Comparison of ENCODE assay signal across 1 cellular context in the genomic region with DNA sequence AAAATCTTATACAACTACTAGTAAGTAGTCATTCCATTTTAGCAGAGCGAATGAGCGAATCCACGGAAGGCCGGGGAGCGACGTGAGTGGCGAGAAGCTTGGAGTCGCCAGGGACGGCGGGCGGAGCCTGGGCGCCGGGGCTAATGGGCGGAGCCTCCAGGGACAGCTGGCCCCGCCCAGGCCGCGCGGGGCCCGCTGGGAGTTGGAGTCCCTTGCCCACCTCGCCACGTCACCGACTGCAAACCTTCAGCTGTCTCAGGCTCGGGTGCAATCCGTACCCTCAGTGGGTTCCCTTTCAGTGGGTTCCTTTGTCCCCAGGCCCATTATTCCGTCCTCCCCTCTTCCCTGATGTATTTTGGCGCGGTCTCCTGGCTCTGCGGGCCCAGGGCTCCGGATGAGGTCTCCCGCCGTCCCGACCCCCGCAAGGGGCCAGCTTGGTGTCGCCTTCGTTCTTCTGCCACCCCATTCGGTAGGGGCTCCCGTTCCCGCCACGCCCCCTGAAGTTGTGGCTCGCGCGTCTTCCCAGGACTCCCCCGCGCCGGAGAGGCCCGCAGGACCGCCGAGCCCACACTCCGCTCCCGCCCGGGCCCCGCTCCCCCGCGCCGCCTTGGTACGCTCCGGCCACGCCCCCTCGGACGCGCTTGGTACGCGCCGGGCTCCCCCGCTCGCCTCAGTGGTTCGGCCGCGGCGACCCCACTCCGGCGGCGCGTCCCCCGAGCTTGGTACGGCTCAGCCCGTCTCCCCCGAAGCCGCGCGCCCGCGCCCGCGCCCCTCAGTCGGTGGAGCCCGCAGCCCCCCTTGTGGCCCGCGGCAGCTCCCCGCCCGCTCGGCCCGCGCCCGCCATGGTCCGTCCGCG.
A peak's percentile ranks its signal among the peaks of the same experiment; 100 is the strongest.
TF ChIP-seq lines count a peak whose summit lies in the region.

A gene (plus strand): TSS at position 673 of the 856 bp plus-strand sequence.

TF ChIP-seq in HepG2, 621 proteins besides CTCF, POLR2A, EP300 and RAD21 (continued from another document and continues in another):
- TF ChIP-seq, protein P1, sequence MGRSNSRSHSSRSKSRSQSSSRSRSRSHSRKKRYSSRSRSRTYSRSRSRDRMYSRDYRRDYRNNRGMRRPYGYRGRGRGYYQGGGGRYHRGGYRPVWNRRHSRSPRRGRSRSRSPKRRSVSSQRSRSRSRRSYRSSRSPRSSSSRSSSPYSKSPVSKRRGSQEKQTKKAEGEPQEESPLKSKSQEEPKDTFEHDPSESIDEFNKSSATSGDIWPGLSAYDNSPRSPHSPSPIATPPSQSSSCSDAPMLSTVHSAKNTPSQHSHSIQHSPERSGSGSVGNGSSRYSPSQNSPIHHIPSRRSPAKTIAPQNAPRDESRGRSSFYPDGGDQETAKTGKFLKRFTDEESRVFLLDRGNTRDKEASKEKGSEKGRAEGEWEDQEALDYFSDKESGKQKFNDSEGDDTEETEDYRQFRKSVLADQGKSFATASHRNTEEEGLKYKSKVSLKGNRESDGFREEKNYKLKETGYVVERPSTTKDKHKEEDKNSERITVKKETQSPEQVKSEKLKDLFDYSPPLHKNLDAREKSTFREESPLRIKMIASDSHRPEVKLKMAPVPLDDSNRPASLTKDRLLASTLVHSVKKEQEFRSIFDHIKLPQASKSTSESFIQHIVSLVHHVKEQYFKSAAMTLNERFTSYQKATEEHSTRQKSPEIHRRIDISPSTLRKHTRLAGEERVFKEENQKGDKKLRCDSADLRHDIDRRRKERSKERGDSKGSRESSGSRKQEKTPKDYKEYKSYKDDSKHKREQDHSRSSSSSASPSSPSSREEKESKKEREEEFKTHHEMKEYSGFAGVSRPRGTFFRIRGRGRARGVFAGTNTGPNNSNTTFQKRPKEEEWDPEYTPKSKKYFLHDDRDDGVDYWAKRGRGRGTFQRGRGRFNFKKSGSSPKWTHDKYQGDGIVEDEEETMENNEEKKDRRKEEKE (IDR thresholded peaks at IDR 0.05): no peak
- TF ChIP-seq, protein P2, sequence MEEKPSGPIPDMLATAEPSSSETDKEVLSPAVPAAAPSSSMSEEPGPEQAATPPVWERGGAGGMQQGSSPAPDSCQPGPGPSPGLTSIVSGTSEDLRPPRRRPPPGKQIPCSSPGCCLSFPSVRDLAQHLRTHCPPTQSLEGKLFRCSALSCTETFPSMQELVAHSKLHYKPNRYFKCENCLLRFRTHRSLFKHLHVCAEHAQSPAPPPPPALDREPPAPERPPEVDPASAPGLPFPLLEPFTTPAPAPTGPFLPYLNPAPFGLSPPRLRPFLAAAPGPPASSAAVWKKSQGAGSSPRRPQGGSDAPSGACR (CRISPR knock-in tag; IDR thresholded peaks at IDR 0.05): no peak
- no peak for TF ChIP-seq CCAR2 (optimal IDR thresholded peaks at IDR 0.05; ENCODE audit: low read depth, low read length)
- peak; percentile 80 for TF ChIP-seq CREM (IDR thresholded peaks at IDR 0.05)
- peak; percentile 63; the same call in 1 of the 2 replicates for TF ChIP-seq CREM (CRISPR knock-in tag; IDR thresholded peaks at IDR 0.05)
- peak; percentile 74 for TF ChIP-seq ZNF331 (CRISPR knock-in tag; IDR thresholded peaks at IDR 0.05)
- TF ChIP-seq SPEN (CRISPR knock-in tag; IDR thresholded peaks at IDR 0.05; ENCODE audit: low read depth): peak; percentile 88
- TF ChIP-seq CC2D1A (CRISPR knock-in tag; IDR thresholded peaks at IDR 0.05): no peak
- TF ChIP-seq, protein P3, sequence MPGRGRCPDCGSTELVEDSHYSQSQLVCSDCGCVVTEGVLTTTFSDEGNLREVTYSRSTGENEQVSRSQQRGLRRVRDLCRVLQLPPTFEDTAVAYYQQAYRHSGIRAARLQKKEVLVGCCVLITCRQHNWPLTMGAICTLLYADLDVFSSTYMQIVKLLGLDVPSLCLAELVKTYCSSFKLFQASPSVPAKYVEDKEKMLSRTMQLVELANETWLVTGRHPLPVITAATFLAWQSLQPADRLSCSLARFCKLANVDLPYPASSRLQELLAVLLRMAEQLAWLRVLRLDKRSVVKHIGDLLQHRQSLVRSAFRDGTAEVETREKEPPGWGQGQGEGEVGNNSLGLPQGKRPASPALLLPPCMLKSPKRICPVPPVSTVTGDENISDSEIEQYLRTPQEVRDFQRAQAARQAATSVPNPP (CRISPR knock-in tag; IDR thresholded peaks at IDR 0.05): no peak
- no peak for TF ChIP-seq ZNF577 (CRISPR knock-in tag; IDR thresholded peaks at IDR 0.05; ENCODE audit: borderline replicate concordance, low read depth)
- TF ChIP-seq JUN (CRISPR knock-in tag; IDR thresholded peaks at IDR 0.05): no peak
- TF ChIP-seq ZSCAN21 (CRISPR knock-in tag; IDR thresholded peaks at IDR 0.05; ENCODE audit: borderline replicate concordance): peak; percentile 92; the same call in 1 of the 2 replicates
- TF ChIP-seq, protein P4, sequence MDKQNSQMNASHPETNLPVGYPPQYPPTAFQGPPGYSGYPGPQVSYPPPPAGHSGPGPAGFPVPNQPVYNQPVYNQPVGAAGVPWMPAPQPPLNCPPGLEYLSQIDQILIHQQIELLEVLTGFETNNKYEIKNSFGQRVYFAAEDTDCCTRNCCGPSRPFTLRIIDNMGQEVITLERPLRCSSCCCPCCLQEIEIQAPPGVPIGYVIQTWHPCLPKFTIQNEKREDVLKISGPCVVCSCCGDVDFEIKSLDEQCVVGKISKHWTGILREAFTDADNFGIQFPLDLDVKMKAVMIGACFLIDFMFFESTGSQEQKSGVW (CRISPR knock-in tag; IDR thresholded peaks at IDR 0.05; ENCODE audit: borderline replicate concordance): no peak
- 0 out of 2 replicates have a peak, but pooled peaks have one; percentile 52 for TF ChIP-seq ZNF589 (CRISPR knock-in tag; conservative IDR thresholded peaks at IDR 0.05)
- TF ChIP-seq, protein P5, sequence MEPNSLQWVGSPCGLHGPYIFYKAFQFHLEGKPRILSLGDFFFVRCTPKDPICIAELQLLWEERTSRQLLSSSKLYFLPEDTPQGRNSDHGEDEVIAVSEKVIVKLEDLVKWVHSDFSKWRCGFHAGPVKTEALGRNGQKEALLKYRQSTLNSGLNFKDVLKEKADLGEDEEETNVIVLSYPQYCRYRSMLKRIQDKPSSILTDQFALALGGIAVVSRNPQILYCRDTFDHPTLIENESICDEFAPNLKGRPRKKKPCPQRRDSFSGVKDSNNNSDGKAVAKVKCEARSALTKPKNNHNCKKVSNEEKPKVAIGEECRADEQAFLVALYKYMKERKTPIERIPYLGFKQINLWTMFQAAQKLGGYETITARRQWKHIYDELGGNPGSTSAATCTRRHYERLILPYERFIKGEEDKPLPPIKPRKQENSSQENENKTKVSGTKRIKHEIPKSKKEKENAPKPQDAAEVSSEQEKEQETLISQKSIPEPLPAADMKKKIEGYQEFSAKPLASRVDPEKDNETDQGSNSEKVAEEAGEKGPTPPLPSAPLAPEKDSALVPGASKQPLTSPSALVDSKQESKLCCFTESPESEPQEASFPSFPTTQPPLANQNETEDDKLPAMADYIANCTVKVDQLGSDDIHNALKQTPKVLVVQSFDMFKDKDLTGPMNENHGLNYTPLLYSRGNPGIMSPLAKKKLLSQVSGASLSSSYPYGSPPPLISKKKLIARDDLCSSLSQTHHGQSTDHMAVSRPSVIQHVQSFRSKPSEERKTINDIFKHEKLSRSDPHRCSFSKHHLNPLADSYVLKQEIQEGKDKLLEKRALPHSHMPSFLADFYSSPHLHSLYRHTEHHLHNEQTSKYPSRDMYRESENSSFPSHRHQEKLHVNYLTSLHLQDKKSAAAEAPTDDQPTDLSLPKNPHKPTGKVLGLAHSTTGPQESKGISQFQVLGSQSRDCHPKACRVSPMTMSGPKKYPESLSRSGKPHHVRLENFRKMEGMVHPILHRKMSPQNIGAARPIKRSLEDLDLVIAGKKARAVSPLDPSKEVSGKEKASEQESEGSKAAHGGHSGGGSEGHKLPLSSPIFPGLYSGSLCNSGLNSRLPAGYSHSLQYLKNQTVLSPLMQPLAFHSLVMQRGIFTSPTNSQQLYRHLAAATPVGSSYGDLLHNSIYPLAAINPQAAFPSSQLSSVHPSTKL (CRISPR knock-in tag; IDR thresholded peaks at IDR 0.05): no peak
- TF ChIP-seq MED8 (CRISPR knock-in tag; IDR thresholded peaks at IDR 0.05; ENCODE audit: insufficient replicate concordance): no peak
- TF ChIP-seq KMT2B (CRISPR knock-in tag; IDR thresholded peaks at IDR 0.05): peak; percentile 56
- no peak; the same call in 1 of the 2 replicates for TF ChIP-seq MYC (CRISPR knock-in tag; IDR thresholded peaks at IDR 0.05; ENCODE audit: borderline replicate concordance)
- peak; percentile 84; the same call in 1 of the 2 replicates for TF ChIP-seq ZNF337 (CRISPR knock-in tag; IDR thresholded peaks at IDR 0.05; ENCODE audit: borderline replicate concordance, low read depth)
- TF ChIP-seq, protein P6, sequence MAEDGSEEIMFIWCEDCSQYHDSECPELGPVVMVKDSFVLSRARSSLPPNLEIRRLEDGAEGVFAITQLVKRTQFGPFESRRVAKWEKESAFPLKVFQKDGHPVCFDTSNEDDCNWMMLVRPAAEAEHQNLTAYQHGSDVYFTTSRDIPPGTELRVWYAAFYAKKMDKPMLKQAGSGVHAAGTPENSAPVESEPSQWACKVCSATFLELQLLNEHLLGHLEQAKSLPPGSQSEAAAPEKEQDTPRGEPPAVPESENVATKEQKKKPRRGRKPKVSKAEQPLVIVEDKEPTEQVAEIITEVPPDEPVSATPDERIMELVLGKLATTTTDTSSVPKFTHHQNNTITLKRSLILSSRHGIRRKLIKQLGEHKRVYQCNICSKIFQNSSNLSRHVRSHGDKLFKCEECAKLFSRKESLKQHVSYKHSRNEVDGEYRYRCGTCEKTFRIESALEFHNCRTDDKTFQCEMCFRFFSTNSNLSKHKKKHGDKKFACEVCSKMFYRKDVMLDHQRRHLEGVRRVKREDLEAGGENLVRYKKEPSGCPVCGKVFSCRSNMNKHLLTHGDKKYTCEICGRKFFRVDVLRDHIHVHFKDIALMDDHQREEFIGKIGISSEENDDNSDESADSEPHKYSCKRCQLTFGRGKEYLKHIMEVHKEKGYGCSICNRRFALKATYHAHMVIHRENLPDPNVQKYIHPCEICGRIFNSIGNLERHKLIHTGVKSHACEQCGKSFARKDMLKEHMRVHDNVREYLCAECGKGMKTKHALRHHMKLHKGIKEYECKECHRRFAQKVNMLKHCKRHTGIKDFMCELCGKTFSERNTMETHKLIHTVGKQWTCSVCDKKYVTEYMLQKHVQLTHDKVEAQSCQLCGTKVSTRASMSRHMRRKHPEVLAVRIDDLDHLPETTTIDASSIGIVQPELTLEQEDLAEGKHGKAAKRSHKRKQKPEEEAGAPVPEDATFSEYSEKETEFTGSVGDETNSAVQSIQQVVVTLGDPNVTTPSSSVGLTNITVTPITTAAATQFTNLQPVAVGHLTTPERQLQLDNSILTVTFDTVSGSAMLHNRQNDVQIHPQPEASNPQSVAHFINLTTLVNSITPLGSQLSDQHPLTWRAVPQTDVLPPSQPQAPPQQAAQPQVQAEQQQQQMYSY (CRISPR knock-in tag; IDR thresholded peaks at IDR 0.05): 0 out of 2 replicates have a peak, but pooled peaks have one; percentile 41
- no peak for TF ChIP-seq U2AF2 (IDR thresholded peaks at IDR 0.05; ENCODE audit: low read depth, low read length)
- TF ChIP-seq, protein P7, sequence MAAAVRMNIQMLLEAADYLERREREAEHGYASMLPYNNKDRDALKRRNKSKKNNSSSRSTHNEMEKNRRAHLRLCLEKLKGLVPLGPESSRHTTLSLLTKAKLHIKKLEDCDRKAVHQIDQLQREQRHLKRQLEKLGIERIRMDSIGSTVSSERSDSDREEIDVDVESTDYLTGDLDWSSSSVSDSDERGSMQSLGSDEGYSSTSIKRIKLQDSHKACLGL (CRISPR knock-in tag; IDR thresholded peaks at IDR 0.05): no peak
- peak; percentile 68 for TF ChIP-seq TAF1 (CRISPR knock-in tag; IDR thresholded peaks at IDR 0.05)
- no peak for TF ChIP-seq ZKSCAN1 (IDR thresholded peaks at IDR 0.05; ENCODE audit: low read length)
- TF ChIP-seq ZMYM2 (CRISPR knock-in tag; IDR thresholded peaks at IDR 0.05): no peak
- TF ChIP-seq AGO1 (IDR thresholded peaks at IDR 0.05; ENCODE audit: low read depth, low read length, poor library complexity, severe bottlenecking): peak; percentile 90
- TF ChIP-seq, protein P8, sequence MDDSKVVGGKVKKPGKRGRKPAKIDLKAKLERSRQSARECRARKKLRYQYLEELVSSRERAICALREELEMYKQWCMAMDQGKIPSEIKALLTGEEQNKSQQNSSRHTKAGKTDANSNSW (CRISPR knock-in tag; IDR thresholded peaks at IDR 0.05; ENCODE audit: borderline replicate concordance): peak; percentile 85; the same call in 1 of the 2 replicates
- TF ChIP-seq, protein P9, sequence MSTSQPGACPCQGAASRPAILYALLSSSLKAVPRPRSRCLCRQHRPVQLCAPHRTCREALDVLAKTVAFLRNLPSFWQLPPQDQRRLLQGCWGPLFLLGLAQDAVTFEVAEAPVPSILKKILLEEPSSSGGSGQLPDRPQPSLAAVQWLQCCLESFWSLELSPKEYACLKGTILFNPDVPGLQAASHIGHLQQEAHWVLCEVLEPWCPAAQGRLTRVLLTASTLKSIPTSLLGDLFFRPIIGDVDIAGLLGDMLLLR (CRISPR knock-in tag; IDR thresholded peaks at IDR 0.05): peak; percentile 29; the same call in 1 of the 2 replicates
- TF ChIP-seq ZNF775 (CRISPR knock-in tag; IDR thresholded peaks at IDR 0.05; ENCODE audit: borderline replicate concordance): no peak
- no peak for TF ChIP-seq ZNF850 (CRISPR knock-in tag; conservative IDR thresholded peaks at IDR 0.05)
- TF ChIP-seq, protein P10, sequence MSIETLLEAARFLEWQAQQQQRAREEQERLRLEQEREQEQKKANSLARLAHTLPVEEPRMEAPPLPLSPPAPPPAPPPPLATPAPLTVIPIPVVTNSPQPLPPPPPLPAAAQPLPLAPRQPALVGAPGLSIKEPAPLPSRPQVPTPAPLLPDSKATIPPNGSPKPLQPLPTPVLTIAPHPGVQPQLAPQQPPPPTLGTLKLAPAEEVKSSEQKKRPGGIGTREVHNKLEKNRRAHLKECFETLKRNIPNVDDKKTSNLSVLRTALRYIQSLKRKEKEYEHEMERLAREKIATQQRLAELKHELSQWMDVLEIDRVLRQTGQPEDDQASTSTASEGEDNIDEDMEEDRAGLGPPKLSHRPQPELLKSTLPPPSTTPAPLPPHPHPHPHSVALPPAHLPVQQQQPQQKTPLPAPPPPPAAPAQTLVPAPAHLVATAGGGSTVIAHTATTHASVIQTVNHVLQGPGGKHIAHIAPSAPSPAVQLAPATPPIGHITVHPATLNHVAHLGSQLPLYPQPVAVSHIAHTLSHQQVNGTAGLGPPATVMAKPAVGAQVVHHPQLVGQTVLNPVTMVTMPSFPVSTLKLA (IDR thresholded peaks at IDR 0.05): 0 out of 2 replicates have a peak, but pooled peaks have one; percentile 6
- no peak for TF ChIP-seq ZFYVE20 (CRISPR knock-in tag; IDR thresholded peaks at IDR 0.05; ENCODE audit: borderline replicate concordance, low read depth)
- 0 out of 2 replicates have a peak, but pooled peaks have one; percentile 20 for TF ChIP-seq ZSCAN9 (CRISPR knock-in tag; IDR thresholded peaks at IDR 0.05; ENCODE audit: borderline replicate concordance)
- 0 out of 2 replicates have a peak, but pooled peaks have one; percentile 31 for TF ChIP-seq ZNF607 (CRISPR knock-in tag; IDR thresholded peaks at IDR 0.05; ENCODE audit: borderline replicate concordance)
- TF ChIP-seq RCOR2 (CRISPR knock-in tag; IDR thresholded peaks at IDR 0.05): no peak
- TF ChIP-seq NAIF1 (CRISPR knock-in tag; IDR thresholded peaks at IDR 0.05; ENCODE audit: borderline replicate concordance): no peak
